In the genomic region with DNA sequence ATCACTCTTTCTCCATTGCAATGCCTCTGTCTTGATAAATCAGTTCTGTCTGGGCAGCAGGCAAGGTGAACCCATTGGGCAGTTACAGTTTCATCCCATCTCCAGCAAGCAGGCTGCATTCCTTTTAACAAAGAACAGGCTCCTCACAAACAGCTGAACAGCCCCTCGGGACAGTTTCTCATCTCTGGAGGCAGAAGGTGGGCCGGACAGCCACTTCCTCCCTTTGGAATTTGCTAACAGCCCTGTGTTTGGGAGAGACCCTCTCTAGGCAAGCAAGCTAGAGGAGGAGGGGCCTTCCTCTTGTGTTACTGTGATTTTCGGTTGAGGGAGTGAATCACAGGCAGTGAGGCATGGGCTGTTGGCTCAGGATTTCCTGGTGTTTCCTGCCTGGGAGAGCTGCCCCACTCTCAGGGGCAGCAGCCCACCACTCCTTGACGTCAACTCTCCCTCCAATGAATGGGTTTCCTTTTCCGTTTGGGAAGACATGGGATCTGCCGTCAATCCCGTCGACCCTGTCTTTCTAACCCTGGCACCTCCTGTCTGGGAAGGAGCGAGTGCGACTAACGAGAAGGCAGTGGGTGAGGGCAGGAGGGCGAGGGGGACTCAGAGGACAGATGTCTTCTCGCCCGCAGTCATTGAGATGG, we compare ENCODE assay signal across 11 cellular contexts. TPM values are rescaled to one million over a fixed set of nuclear protein-coding genes. Genes with fewer than 3 reads are reported as not detected.
DNase-seq lines count a peak whose midpoint lies in the region; TF ChIP-seq lines count a peak whose summit lies in the region.
"Had no signal": no experiment of that assay in that cellular context is flagged by ENCODE, and none has a peak within 500 bp of the region (broad histone marks: within the 10 kb centered on the region; RNA-seq: fewer than 3 reads in every experiment).

No MANE protein-coding gene starts in this region.

- DNase-seq in GM23248: peak; percentile 86
- no peak for DNase-seq in ascending aorta (ENCODE audit: low spot score in 2 of 2)
- peak; percentile 69 for DNase-seq in hepatic stellate cell (ENCODE audit: low spot score)
- peak; percentile 90 for DNase-seq in renal cortical epithelial cell (ENCODE audit: low read depth)
- DNase-seq in activated naive CD8-positive, alpha-beta T cell treated with anti-CD3 and anti-CD28 coated beads for 36 hours: no peak
- DNase-seq in HAP-1 (ENCODE audit: low spot score in 2 of 2): no peak
- no peak for DNase-seq in activated gamma-delta T cell treated with Interleukin-2 at 50 U/mL for 16 hours
- no peak for DNase-seq in ureter (ENCODE audit: low spot score)
- DNase-seq: gastrocnemius medialis, GDM1 had no signal

- no peak overlapping the region for H3K27ac Mint-ChIP-seq in activated naive CD8-positive, alpha-beta T cell treated with anti-CD3 and anti-CD28 coated beads for 36 hours

- peaks cover 10% of the 10 kb centered on the region for H3K79me2 ChIP-seq in GM23248 (ENCODE audit: insufficient read depth)

- in situ Hi-C loops in GM23248 (cut with MboI): no loop called here
- in situ Hi-C loops in HAP-1 (cut with MboI; ENCODE audit: low sequenced_read_pairs): no loop called here

- H3F3A ChIP-seq in GM23248 (ENCODE audit: insufficient read depth): peaks cover 47% of the 10 kb centered on the region

- 56 to 59% methylated on average over 14 of the region's 14 CpGs for WGBS in GM23248 (ENCODE audit: low coverage in 1 of 2, low lambda C conversion rate in 2 of 2, missing lambda C conversion rate in 2 of 2), 2 experiments

- H3K27ac ChIP-seq in GM23248: peak overlapping the region; percentile 98
- peak overlapping the region; percentile 59 to 69 for H3K27ac ChIP-seq in ascending aorta

- H3K4me1 ChIP-seq in GM23248 (ENCODE audit: insufficient read depth) (peaks cover 38% of the 10 kb centered on the region), ascending aorta (peaks cover 11 to 15% of the 10 kb centered on the region in 2 donors), HAP-1 (peaks cover 11% of the 10 kb centered on the region)

- H4K20me1 ChIP-seq in GM23248 (ENCODE audit: insufficient read depth): no peaks in the 10 kb centered on the region

- H3K27me3 ChIP-seq in GM23248 (replicated peaks; ENCODE audit: insufficient read depth): no peaks in the 10 kb centered on the region
- H3K27me3 ChIP-seq in ascending aorta: no peaks in the 10 kb centered on the region
- H3K27me3 ChIP-seq in HAP-1 (ENCODE audit: low read depth): no peaks in the 10 kb centered on the region
- H3K27me3 ChIP-seq: gastrocnemius medialis had no signal

- peak overlapping the region; percentile 81 for H3K9ac ChIP-seq in GM23248

- no peaks in the 10 kb centered on the region for H3K9me2 ChIP-seq in GM23248 (ENCODE audit: insufficient read depth)

- peak overlapping the region; percentile 76 for H3K4me2 ChIP-seq in GM23248 (ENCODE audit: unreplicated experiment)

- peak overlapping the region; percentile 39 for H3K4me3 ChIP-seq in GM23248
- H3K4me3 ChIP-seq in ascending aorta: no peak overlapping the region
- H3K4me3 ChIP-seq in HAP-1: no peak overlapping the region
- H3K4me3 ChIP-seq: gastrocnemius medialis had no signal

- H3K4me1 Mint-ChIP-seq in activated naive CD8-positive, alpha-beta T cell treated with anti-CD3 and anti-CD28 coated beads for 36 hours: peaks cover 11% of the 10 kb centered on the region

- H3K4me3 Mint-ChIP-seq in activated naive CD8-positive, alpha-beta T cell treated with anti-CD3 and anti-CD28 coated beads for 36 hours: no peak overlapping the region

- no peak for TF ChIP-seq CTCF in ascending aorta (IDR thresholded peaks at IDR 0.05)

- H3K9me3 ChIP-seq in GM23248 (ENCODE audit: low read depth) (no peaks in the 10 kb centered on the region), ascending aorta (no peaks in the 10 kb centered on the region), HAP-1 (no peaks in the 10 kb centered on the region; the same call in 1 of the 2 replicates)
- H3K9me3 ChIP-seq: gastrocnemius medialis had no signal

- intact Hi-C loops in ascending aorta (cut with DNase I): loop anchor here (5.0 kb wide), 1 partner anchor 48 kb away; no protein-coding TSS in a partner anchor

- H3K36me3 ChIP-seq in GM23248 (ENCODE audit: low read depth) (no peaks in the 10 kb centered on the region), ascending aorta (no peaks in the 10 kb centered on the region), HAP-1 (replicated peaks) (0 out of 2 replicates have a peak, but pooled peaks cover 4% of the 10 kb centered on the region)
- H3K36me3 ChIP-seq: gastrocnemius medialis had no signal

- peaks cover 6% of the 10 kb centered on the region for H3K36me3 Mint-ChIP-seq in activated naive CD8-positive, alpha-beta T cell treated with anti-CD3 and anti-CD28 coated beads for 36 hours
- H3K36me3 Mint-ChIP-seq: IgD-negative memory B cell had no signal

- no peaks in the 10 kb centered on the region for H3K27me3 Mint-ChIP-seq in activated naive CD8-positive, alpha-beta T cell treated with anti-CD3 and anti-CD28 coated beads for 36 hours

- peak overlapping the region; percentile 63; the same call in 1 of the 2 replicates for H2AFZ ChIP-seq in GM23248

- H3K9me3 Mint-ChIP-seq in activated naive CD8-positive, alpha-beta T cell treated with anti-CD3 and anti-CD28 coated beads for 36 hours: no peaks in the 10 kb centered on the region
- H3K9me3 Mint-ChIP-seq: IgD-negative memory B cell had no signal

RNA-seq across cellular contexts. Expression of a gene that starts 3.7 kb away (rescaled TPM):
- 31.4 and 32.5 TPM in 2 replicates for total RNA-seq in GM23248 (2014; rRNA removed; shearing (Covaris generic))
- polyA plus RNA-seq in GM23248 (2016; fragmentation: Nextera tagmentation; extraction: Ambion mirVana): 28.6 and 30.2 TPM in 2 replicates
- total RNA-seq in ascending aorta (41.8 TPM), renal cortical epithelial cell (29.0 and 52.9 TPM in 2 replicates), ureter (73.2 TPM)
- 10 to 100 TPM; 39.1 to 43.7 TPM for total RNA-seq in activated naive CD8-positive, alpha-beta T cell treated with anti-CD3 and anti-CD28 coated beads for 36 hours

RNA-seq across cellular contexts. Expression of a gene that starts 14.9 kb away (rescaled TPM):
- 47.8 and 50.6 TPM in 2 replicates for total RNA-seq in GM23248 (2014; rRNA removed; shearing (Covaris generic))
- polyA plus RNA-seq in GM23248 (2016; fragmentation: Nextera tagmentation; extraction: Ambion mirVana): 31.2 and 31.5 TPM in 2 replicates
- 620 TPM for total RNA-seq in ascending aorta
- total RNA-seq in renal cortical epithelial cell: 46.4 and 94.7 TPM in 2 replicates
- 10 to 100 TPM; 16.6 to 17.9 TPM for total RNA-seq in activated naive CD8-positive, alpha-beta T cell treated with anti-CD3 and anti-CD28 coated beads for 36 hours
- total RNA-seq in ureter: 66.1 TPM

Comparison
In these comparisons a context has a peak if more than half of its experiments do, and no peak if none do; other contexts are left out.
1. DNase-seq: peak in GM23248 (single experiment), hepatic stellate cell (single experiment) and renal cortical epithelial cell (single experiment); none in ascending aorta (0 of 2), activated naive CD8-positive, alpha-beta T cell treated with anti-CD3 and anti-CD28 coated beads for 36 hours (single experiment), HAP-1 (0 of 2), activated gamma-delta T cell treated with Interleukin-2 at 50 U/mL for 16 hours (single experiment) and ureter (single experiment).